In genomic region chr16:70128844-70129243, GRCh38 we compare ENCODE assay signal across 3 cellular contexts. TPM values are rescaled to one million over a fixed set of nuclear protein-coding genes. Genes with fewer than 3 reads are reported as not detected.
"Had no signal": no experiment of that assay in that cellular context is flagged by ENCODE, and none has a peak within 500 bp of the region (broad histone marks: within the 10 kb centered on the region; RNA-seq: fewer than 3 reads in every experiment).

No MANE protein-coding gene starts in this region.

RNA-seq across cellular contexts. Expression of gene CLEC18C, which starts 44.7 kb away (rescaled TPM):
- total RNA-seq: subcutaneous adipose tissue, suprapubic skin, urinary bladder had no signal
